1 cellular context compared by ENCODE assay signal in the genomic region with DNA sequence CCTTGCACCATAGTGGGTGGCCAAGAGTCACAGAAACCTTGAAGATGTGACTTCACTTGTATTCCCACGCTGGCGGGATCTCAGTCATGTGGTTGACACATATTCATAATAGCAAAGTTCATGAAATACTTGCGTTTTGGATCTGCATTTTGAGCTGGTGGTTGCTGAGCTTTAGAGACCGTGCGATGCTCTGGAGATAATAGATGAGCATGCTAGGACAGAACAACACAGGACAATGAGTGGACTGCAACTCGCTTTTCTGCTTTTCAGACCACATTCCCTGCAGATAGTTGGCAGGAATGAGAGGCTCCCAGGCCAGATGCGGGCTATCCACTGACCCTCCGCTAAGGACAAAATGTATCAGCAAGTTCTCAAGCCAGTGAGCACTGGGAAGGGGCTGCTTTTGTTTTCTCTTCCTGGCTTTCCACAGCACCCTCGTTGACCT.
TF ChIP-seq lines count a peak whose summit lies in the region.

No MANE protein-coding gene starts in this region.

TF ChIP-seq in H1, 55 proteins besides CTCF, POLR2A, EP300 and RAD21:
- TF ChIP-seq HDAC2 (IDR thresholded peaks at IDR 0.05; ENCODE audit: borderline replicate concordance in 1 of 2, low read depth in 2 of 2, low read length in 2 of 2) (no peak), SIX5 (IDR thresholded peaks at IDR 0.05; ENCODE audit: low read depth, low read length) (no peak), TEAD4 (IDR thresholded peaks at IDR 0.05; ENCODE audit: low read depth, low read length) (no peak), CEBPB (IDR thresholded peaks at IDR 0.05; ENCODE audit: low read depth, low read length) (no peak), SRF (IDR thresholded peaks at IDR 0.05; ENCODE audit: low read depth, low read length) (no peak), JUN (IDR thresholded peaks at IDR 0.05; ENCODE audit: low read depth, low read length) (no peak), EZH2 (IDR thresholded peaks at IDR 0.05; ENCODE audit: low read depth, low read length, severe bottlenecking) (no peak), RXRA (IDR thresholded peaks at IDR 0.05; ENCODE audit: insufficient read depth, low read depth, low read length) (no peak), ZNF274 (IDR thresholded peaks at IDR 0.05; ENCODE audit: borderline replicate concordance, extremely low read depth, low read length) (no peak), BACH1 (IDR thresholded peaks at IDR 0.05; ENCODE audit: low read length) (no peak), ASH2L (IDR thresholded peaks at IDR 0.05; ENCODE audit: low read length) (no peak)
- TF ChIP-seq, protein P1, sequence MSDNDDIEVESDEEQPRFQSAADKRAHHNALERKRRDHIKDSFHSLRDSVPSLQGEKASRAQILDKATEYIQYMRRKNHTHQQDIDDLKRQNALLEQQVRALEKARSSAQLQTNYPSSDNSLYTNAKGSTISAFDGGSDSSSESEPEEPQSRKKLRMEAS (IDR thresholded peaks at IDR 0.05): no peak
- TF ChIP-seq, protein P2, sequence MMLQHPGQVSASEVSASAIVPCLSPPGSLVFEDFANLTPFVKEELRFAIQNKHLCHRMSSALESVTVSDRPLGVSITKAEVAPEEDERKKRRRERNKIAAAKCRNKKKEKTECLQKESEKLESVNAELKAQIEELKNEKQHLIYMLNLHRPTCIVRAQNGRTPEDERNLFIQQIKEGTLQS (IDR thresholded peaks at IDR 0.05; ENCODE audit: insufficient read depth, low read depth, low read length): no peak
